ENCODE assay signal across 6 cellular contexts in the genomic region with DNA sequence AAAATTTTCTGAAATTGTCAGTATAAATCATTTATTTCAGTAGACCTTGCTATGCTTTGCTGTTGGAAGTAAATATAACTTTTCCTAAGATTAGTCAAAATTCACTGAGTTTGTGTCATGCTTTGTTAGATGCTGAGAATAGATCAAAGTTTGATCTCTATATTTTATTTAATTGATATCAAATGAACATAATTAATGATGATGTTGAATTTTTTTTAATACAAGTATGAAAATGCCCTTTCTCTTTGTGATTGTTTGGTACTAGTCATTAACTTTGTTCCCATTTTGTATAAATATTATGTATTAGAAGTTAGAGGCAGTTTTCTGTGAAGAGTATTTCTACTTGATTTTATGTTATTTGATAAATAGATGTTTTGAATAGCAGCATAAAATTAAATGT.
"Had no signal": no experiment of that assay in that cellular context is flagged by ENCODE, and none has a peak within 500 bp of the region (broad histone marks: within the 10 kb centered on the region; RNA-seq: fewer than 3 reads in every experiment).

No MANE protein-coding gene starts in this region.

- DNase-seq: H9, HCEC 1CT, IMR-90 had no signal

- H3K4me3 Mint-ChIP-seq: H9 had no signal

- FAIRE-seq: H1, H54, HTR-8/SVneo had no signal
